ENCODE assay signal across 24 cellular contexts in the genomic region with DNA sequence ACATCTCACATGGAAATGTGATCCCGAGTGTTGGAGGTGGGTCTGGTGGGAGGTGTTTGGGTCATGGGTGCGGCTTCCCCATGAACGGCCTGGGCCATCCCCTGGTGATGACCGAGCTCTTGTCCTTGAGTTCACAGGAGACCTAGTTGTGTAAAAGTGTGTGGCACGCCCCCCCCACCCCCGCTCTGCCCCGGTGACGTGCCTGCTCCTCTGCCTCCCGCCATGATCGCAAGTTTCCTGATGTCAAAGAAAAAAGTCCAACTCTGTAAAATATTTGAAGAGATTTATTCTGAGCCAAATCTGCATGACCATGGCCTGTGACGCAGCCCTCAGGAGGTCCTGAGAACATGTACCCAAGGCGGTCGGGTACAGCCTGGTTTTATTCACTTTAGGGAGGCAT.
"Had no signal": no experiment of that assay in that cellular context is flagged by ENCODE, and none has a peak within 500 bp of the region (broad histone marks: within the 10 kb centered on the region; RNA-seq: fewer than 3 reads in every experiment).

No MANE protein-coding gene starts in this region.

- DNase-seq: activated CD4-positive, alpha-beta memory T cell treated with anti-CD3 and anti-CD28 coated beads for 36 hours; activated CD4-positive, alpha-beta T cell treated with anti-CD3 and anti-CD28 coated beads, Interleukin-2, amount 10 ng/mL, durations not matched to agents 24 days and 14 days; activated CD4-positive, CD25-positive, alpha-beta regulatory T cell treated with anti-CD3 and anti-CD28 coated beads, Interleukin-2, amount 50 U/mL, for 72 hours; activated effector memory CD4-positive, alpha-beta T cell treated with anti-CD3 and anti-CD28 coated beads, Interleukin-2, amount 50 U/mL, for 16 hours; activated naive CD4-positive, alpha-beta T cell treated with anti-CD3 and anti-CD28 coated beads for 36 hours; activated naive CD8-positive, alpha-beta T cell treated with anti-CD3 and anti-CD28 coated beads for 36 hours; activated T-cell treated with anti-CD3 and anti-CD28 coated beads for 4 hours; cerebellar nuclear complex; colonic mucosa; effector memory CD8-positive, alpha-beta T cell; foreskin fibroblast; hippocampal formation; left ventricle myocardium inferior; right lobe of liver; stimulated activated CD4-positive, alpha-beta T cell treated with anti-CD3 and anti-CD28 coated beads, Interleukin-4, amount 100 ng/mL, for 24 hours; substantia nigra; T-helper 17 cell; T1000; thyroid gland had no signal

- H3K9me3 ChIP-seq: adrenal gland, body of pancreas, colonic mucosa, left ventricle myocardium inferior, right lobe of liver, thyroid gland had no signal

- H3K27me3 ChIP-seq: adrenal gland, body of pancreas, colonic mucosa, right lobe of liver, thyroid gland had no signal

- H3K4me3 ChIP-seq: adrenal gland, body of pancreas, colonic mucosa, dorsolateral prefrontal cortex, left ventricle myocardium inferior, right lobe of liver, skin epidermis, thyroid gland had no signal

- H3K36me3 ChIP-seq: adrenal gland, colonic mucosa, left ventricle myocardium inferior, right lobe of liver, thyroid gland had no signal

- ATAC-seq: body of pancreas; effector memory CD8-positive, alpha-beta T cell; right lobe of liver; stimulated activated effector memory CD8-positive, alpha-beta T cell treated with anti-CD3 and anti-CD28 coated beads, Interleukin-12 subunit alpha, Interleukin-12 subunit beta, amount 100 ng/mL, for 72 hours; T-helper 17 cell had no signal

- H3K27ac ChIP-seq: adrenal gland, body of pancreas, colonic mucosa, dorsolateral prefrontal cortex, left ventricle myocardium inferior, right lobe of liver, skin epidermis, thyroid gland had no signal

- H3K4me1 ChIP-seq: adrenal gland, body of pancreas, colonic mucosa, left ventricle myocardium inferior, thyroid gland had no signal
